ENCODE assay signal across 1 cellular context in genomic region chr11:1744879-1745700, GRCh38.
TF ChIP-seq lines count a peak whose summit lies in the region.

No MANE protein-coding gene starts in this region.

TF ChIP-seq in H1, 55 proteins besides CTCF, POLR2A, EP300 and RAD21:
- no peak for TF ChIP-seq JUN (IDR thresholded peaks at IDR 0.05; ENCODE audit: low read depth, low read length)
- TF ChIP-seq TAF1 (IDR thresholded peaks at IDR 0.05; ENCODE audit: low read depth, low read length) = no peak
- no peak for TF ChIP-seq USF2 (IDR thresholded peaks at IDR 0.05; ENCODE audit: low read length)
- no peak for TF ChIP-seq MAX (IDR thresholded peaks at IDR 0.05)
- TF ChIP-seq SAP30 (IDR thresholded peaks at IDR 0.05; ENCODE audit: insufficient read depth, insufficient replicate concordance, low read length) = no peak
- TF ChIP-seq TCF12 (IDR thresholded peaks at IDR 0.05; ENCODE audit: low read depth, low read length) = no peak
- no peak for TF ChIP-seq SP1 (IDR thresholded peaks at IDR 0.05; ENCODE audit: low read depth, low read length)
- TF ChIP-seq HDAC6 (IDR thresholded peaks at IDR 0.05; ENCODE audit: low read depth, low read length) = no peak
- TF ChIP-seq YY1 (IDR thresholded peaks at IDR 0.05; ENCODE audit: low read depth, low read length) = no peak
- no peak for TF ChIP-seq ATF2 (IDR thresholded peaks at IDR 0.05; ENCODE audit: low read length)
- no peak for TF ChIP-seq RFX5 (IDR thresholded peaks at IDR 0.05; ENCODE audit: borderline replicate concordance, low read depth, low read length)
TF ChIP-seq in H1: peak in this region for 0.
